Comparison of ENCODE assay signal across 8 cellular contexts in the genomic region with DNA sequence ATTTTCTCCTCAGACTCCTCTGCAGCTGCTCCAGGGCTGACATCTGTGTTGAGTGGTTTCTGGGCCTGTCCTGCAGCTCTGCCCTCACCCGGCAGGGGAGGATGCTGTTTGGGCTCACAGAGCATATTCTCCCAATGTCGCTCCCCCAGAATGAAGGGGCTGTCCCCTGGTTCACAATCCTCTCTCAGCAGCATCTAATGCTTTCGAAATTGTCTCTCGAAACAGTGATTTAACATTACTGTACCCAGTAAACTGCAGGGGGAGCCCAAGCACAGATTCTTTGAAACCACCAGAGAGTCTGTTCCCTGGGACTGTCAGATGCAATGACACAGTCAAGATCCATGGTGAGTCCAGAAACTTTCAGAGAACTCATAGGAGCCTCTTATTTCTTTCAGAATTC.
DNase-seq lines count a peak whose midpoint lies in the region; ATAC-seq and TF ChIP-seq lines count a peak whose summit lies in the region.
"Not testable (repeated sequence)": the region's sequence is repeated elsewhere in the genome, so short reads cannot be mapped to it uniquely, and the experiment has no call there.

No MANE protein-coding gene starts in this region.

- H3K9me3 ChIP-seq in Peyer's patch; adipocyte (ENCODE audit: control insufficient read depth, low read length); right lobe of liver: not testable (repeated sequence)

- not testable (repeated sequence) for H3K4me3 ChIP-seq in Peyer's patch; adipocyte (ENCODE audit: low read length); right lobe of liver

- not testable (repeated sequence) for H3K4me1 Mint-ChIP-seq in Calu3 (ENCODE audit: low read depth, unreplicated experiment)

- intact Hi-C loops in Calu3 (cut with micrococcal nuclease; ENCODE audit: unreplicated experiment); right lobe of liver (cut with DNase I): not testable (repeated sequence)

- not testable (repeated sequence) for H3K27me3 Mint-ChIP-seq in Calu3 (ENCODE audit: unreplicated experiment)

- H3K27ac ChIP-seq in Peyer's patch, right lobe of liver: not testable (repeated sequence)

- CTCF ChIA-PET in Calu3 (lab: Charles Lee) = interaction anchor here (1.2 kb wide), 1 partner anchor 211 kb away, joined by 3 read pairs; no protein-coding TSS in a partner anchor

- TF ChIP-seq POLR2A in Peyer's patch (IDR thresholded peaks at IDR 0.05); right lobe of liver (IDR thresholded peaks at IDR 0.05): not testable (repeated sequence)

- not testable (repeated sequence) for H3K9ac ChIP-seq in adipocyte (ENCODE audit: low read length)

- H3K27me3 ChIP-seq in Peyer's patch; adipocyte (replicated peaks; ENCODE audit: control insufficient read depth, insufficient read depth, low read length); right lobe of liver: not testable (repeated sequence)

- not testable (repeated sequence) for BruUV-seq in Calu3 (replicated peaks; lab: Mats Ljungman, UMichigan)

- H3K36me3 ChIP-seq in Peyer's patch; adipocyte (ENCODE audit: control insufficient read depth, insufficient read depth, low read length, severe bottlenecking); right lobe of liver: not testable (repeated sequence)

- peak; percentile 56 for ATAC-seq in GM21723 (IDR thresholded peaks at IDR 0.05; ENCODE audit: unreplicated experiment)
- ATAC-seq in right lobe of liver = peak; percentile 46 to 74 (median 60)

- not testable (repeated sequence) for H3K9me3 Mint-ChIP-seq in Calu3 (ENCODE audit: low read depth, unreplicated experiment)

- WGBS in right lobe of liver (ENCODE audit: insufficient coverage, low coverage, low lambda C conversion rate, missing lambda C conversion rate) = 14% methylated on average over 4 of the region's 4 CpGs

- not testable (repeated sequence) for H3K27ac Mint-ChIP-seq in Calu3 (ENCODE audit: unreplicated experiment)

- not testable (repeated sequence) for H3K4me3 Mint-ChIP-seq in Calu3 (ENCODE audit: low read depth, unreplicated experiment)

- TF ChIP-seq CTCF in Calu3 (IDR thresholded peaks at IDR 0.05; ENCODE audit: unreplicated experiment) (peak; percentile 29), Peyer's patch (IDR thresholded peaks at IDR 0.05) (peak in 4 of 6 experiments; percentile 29 to 60 (median 57)), right lobe of liver (IDR thresholded peaks at IDR 0.05) (peak; percentile 29 to 46 (median 38))

- H3K36me3 Mint-ChIP-seq in Calu3 (ENCODE audit: insufficient read depth, unreplicated experiment) = not testable (repeated sequence)

- H3K4me1 ChIP-seq in Peyer's patch; adipocyte (ENCODE audit: control insufficient read depth, insufficient read depth, low read length); right lobe of liver: not testable (repeated sequence)

- DNase-seq in Calu3 = peak; percentile 51
- peak; percentile 25 for DNase-seq in NCI-H1092 (lab: John Stamatoyannopoulos, UW)
- peak in 2 of 3 donors; percentile 57 to 82 for DNase-seq in Peyer's patch
- peak; percentile 39 to 59 for DNase-seq in activated CD4-positive, alpha-beta T cell treated with anti-CD3 and anti-CD28 coated beads, Interleukin-2, amount 50 U/mL, for 48 hours
- peak; percentile 3 for DNase-seq in adipocyte (ENCODE audit: low read depth)
- not testable (repeated sequence) for DNase-seq in right lobe of liver
- peak; percentile 13 to 26 for DNase-seq in stimulated activated CD8-positive, alpha-beta memory T cell treated with anti-CD3 and anti-CD28 coated beads, Interleukin-2, amount 100 ng/mL, for 1 hour (ENCODE audit: low read depth in 2 of 2)
